11 cellular contexts compared by ENCODE assay signal in the genomic region with DNA sequence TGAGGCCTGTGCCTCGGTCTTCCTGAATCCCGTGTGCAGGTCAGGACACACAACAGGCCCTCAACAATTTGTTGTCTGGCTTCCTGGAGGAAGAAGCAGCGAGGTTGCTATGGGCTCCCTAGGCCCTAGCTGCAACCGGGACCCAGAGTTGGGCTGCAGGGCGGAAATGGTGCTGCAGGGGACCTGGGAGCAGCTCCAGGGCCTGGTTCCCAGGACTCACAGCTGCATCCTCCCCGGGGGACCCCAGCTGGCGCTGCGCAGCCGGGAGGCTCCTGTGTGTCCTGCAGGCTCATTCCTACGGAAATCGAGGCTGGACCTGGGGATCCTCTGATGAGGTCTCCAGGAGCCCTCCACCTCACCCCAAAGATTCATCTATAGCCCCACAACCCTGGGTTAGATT. TPM values are rescaled to one million over a fixed set of nuclear protein-coding genes. Genes with fewer than 3 reads are reported as not detected.
DNase-seq lines count a peak whose midpoint lies in the region; ATAC-seq, FAIRE-seq and TF ChIP-seq lines count a peak whose summit lies in the region.
"Had no signal": no experiment of that assay in that cellular context is flagged by ENCODE, and none has a peak within 500 bp of the region (broad histone marks: within the 10 kb centered on the region; RNA-seq: fewer than 3 reads in every experiment).

No MANE protein-coding gene starts in this region.

- CTCF ChIA-PET in A549 (lab: Yijun Ruan, JAX) = interaction anchor here (0.6 to 3.4 kb wide), 8 partner anchors 10 to 81 kb away, joined by 3 to 118 read pairs (median 12); no protein-coding TSS in a partner anchor

- TF ChIP-seq RAD21 in A549 (conservative IDR thresholded peaks at IDR 0.05 in 1 of 2, IDR thresholded peaks at IDR 0.05 in 1 of 2) = no peak

- H3K4me3 ChIP-seq in A549 = no peak overlapping the region
- H3K4me3 ChIP-seq in Loucy (ENCODE audit: low read length, poor library complexity, severe bottlenecking) = peak overlapping the region; percentile 63
- no peak overlapping the region for H3K4me3 ChIP-seq in muscle layer of colon (ENCODE audit: low read depth in 1 of 2, low read length in 2 of 2)

- H3K4me2 ChIP-seq in A549 = peak overlapping the region; percentile 74
- peak overlapping the region; percentile 88 for H3K4me2 ChIP-seq in Loucy (ENCODE audit: low read depth, low read length, poor library complexity, severe bottlenecking)

- H3K9ac ChIP-seq in Loucy (ENCODE audit: low read depth, low read length, poor library complexity, severe bottlenecking) = peak overlapping the region; percentile 71
- H3K9ac ChIP-seq in muscle layer of colon (ENCODE audit: low read length) = no peak overlapping the region

- TF ChIP-seq POLR2A in A549 (IDR thresholded peaks at IDR 0.05; ENCODE audit: low read length) = no peak

- WGBS in A549 (ENCODE audit: missing lambda C conversion rate) = 93% methylated on average over 4 of the region's 11 CpGs

- H3K27ac ChIP-seq in A549 (peak overlapping the region; percentile 79 to 93), caudate nucleus (ENCODE audit: low read depth, low read length) (peak overlapping the region; percentile 6), muscle layer of colon (ENCODE audit: low read depth, low read length) (peak overlapping the region; percentile 49)

- H3K27me3 ChIP-seq in Loucy (ENCODE audit: insufficient read depth, low read length, poor library complexity, severe bottlenecking) (no peaks in the 10 kb centered on the region), muscle layer of colon (ENCODE audit: control insufficient read depth in 1 of 2, insufficient read depth in 2 of 2, low read length in 2 of 2) (no peaks in the 10 kb centered on the region)

- no peaks in the 10 kb centered on the region for H3K9me2 ChIP-seq in Loucy (replicated peaks; ENCODE audit: low read depth, low read length)

- H3K9me3 ChIP-seq in A549 = no peaks in the 10 kb centered on the region
- no peaks in the 10 kb centered on the region for H3K9me3 ChIP-seq in Loucy (ENCODE audit: insufficient read depth, low read depth, low read length)
- H3K9me3 ChIP-seq in muscle layer of colon (ENCODE audit: low read length) = no peaks in the 10 kb centered on the region

- no peak for DNase-seq in A549 (ENCODE audit: low read depth in 1 of 2, low spot score in 1 of 2)
- no peak for DNase-seq in caudate nucleus (lab: John Stamatoyannopoulos, UW)
- no peak for DNase-seq in NCI-H2196 treated with DMSO at 0.1 percent for 48 hours (lab: John Stamatoyannopoulos, UW; ENCODE audit: unreplicated experiment)
- no peak for DNase-seq in NCI-H748 treated with DMSO at 0.1 percent for 48 hours (lab: John Stamatoyannopoulos, UW)
- no peak for DNase-seq in NCI-H524 treated with DMSO at 0.1 percent for 48 hours (lab: John Stamatoyannopoulos, UW)
- DNase-seq in NCI-H2227 treated with DMSO at 0.1 percent for 48 hours (lab: John Stamatoyannopoulos, UW) = no peak
- DNase-seq: effector CD4-positive, alpha-beta T cell; HFFc6 had no signal

- H3K4me1 ChIP-seq in A549 (peaks cover 32% of the 10 kb centered on the region), Loucy (ENCODE audit: insufficient read depth, low read length, poor library complexity, severe bottlenecking) (peaks cover 39% of the 10 kb centered on the region), muscle layer of colon (ENCODE audit: insufficient read depth, low read length) (peaks cover 31% of the 10 kb centered on the region)

- H3F3A ChIP-seq in Loucy (ENCODE audit: low read depth) = no peaks in the 10 kb centered on the region

- no peaks in the 10 kb centered on the region for H3K36me3 ChIP-seq in Loucy (ENCODE audit: insufficient read depth, low read length)
- no peaks in the 10 kb centered on the region for H3K36me3 ChIP-seq in muscle layer of colon (ENCODE audit: insufficient read depth, low read length)

- peaks cover 33% of the 10 kb centered on the region for H3K79me2 ChIP-seq in Loucy (ENCODE audit: insufficient read depth, low read length)

- no peak overlapping the region for H2AFZ ChIP-seq in Loucy (ENCODE audit: low read length)

- no peak for ATAC-seq in A549

- H4K20me1 ChIP-seq in Loucy (ENCODE audit: insufficient read depth, low read length, poor library complexity, severe bottlenecking) = peaks cover 4% of the 10 kb centered on the region

- TF ChIP-seq CTCF in A549 (IDR thresholded peaks at IDR 0.05) (no peak), Loucy (conservative IDR thresholded peaks at IDR 0.05; ENCODE audit: low read length) (no peak)

- FAIRE-seq in A549 (lab: Jason Lieb, UNC) = no peak
- FAIRE-seq: urothelium cell line had no signal

- TF ChIP-seq EP300 in A549 (IDR thresholded peaks at IDR 0.05) = no peak

- POLR2A ChIA-PET in A549 (lab: Yijun Ruan, JAX) = no interaction called here

TF ChIP-seq in A549, 52 proteins besides CTCF, POLR2A, EP300 and RAD21:
- TF ChIP-seq, protein P1, sequence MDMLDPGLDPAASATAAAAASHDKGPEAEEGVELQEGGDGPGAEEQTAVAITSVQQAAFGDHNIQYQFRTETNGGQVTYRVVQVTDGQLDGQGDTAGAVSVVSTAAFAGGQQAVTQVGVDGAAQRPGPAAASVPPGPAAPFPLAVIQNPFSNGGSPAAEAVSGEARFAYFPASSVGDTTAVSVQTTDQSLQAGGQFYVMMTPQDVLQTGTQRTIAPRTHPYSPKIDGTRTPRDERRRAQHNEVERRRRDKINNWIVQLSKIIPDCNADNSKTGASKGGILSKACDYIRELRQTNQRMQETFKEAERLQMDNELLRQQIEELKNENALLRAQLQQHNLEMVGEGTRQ (IDR thresholded peaks at IDR 0.05) = no peak
- TF ChIP-seq POLR2AphosphoS2 (conservative IDR thresholded peaks at IDR 0.05; ENCODE audit: low read length) (no peak), RCOR1 (IDR thresholded peaks at IDR 0.05; ENCODE audit: low read depth, low read length) (no peak), TP53 (CRISPR knock-in tag; IDR thresholded peaks at IDR 0.05) (no peak), MYC (IDR thresholded peaks at IDR 0.05; ENCODE audit: borderline replicate concordance, low read length) (no peak), SREBF2 (IDR thresholded peaks at IDR 0.05) (no peak), EHF (CRISPR knock-in tag; IDR thresholded peaks at IDR 0.05) (no peak), SMC3 (IDR thresholded peaks at IDR 0.05) (no peak), ZNF302 (CRISPR knock-in tag; IDR thresholded peaks at IDR 0.05) (no peak), HOXB13 (CRISPR knock-in tag; IDR thresholded peaks at IDR 0.05; ENCODE audit: low read depth) (no peak), NPAS2 (CRISPR knock-in tag; IDR thresholded peaks at IDR 0.05; ENCODE audit: borderline replicate concordance) (no peak), PHF8 (IDR thresholded peaks at IDR 0.05; ENCODE audit: borderline replicate concordance, low read depth) (no peak), FOXS1 (CRISPR knock-in tag; IDR thresholded peaks at IDR 0.05) (no peak)
- TF ChIP-seq, protein P2, sequence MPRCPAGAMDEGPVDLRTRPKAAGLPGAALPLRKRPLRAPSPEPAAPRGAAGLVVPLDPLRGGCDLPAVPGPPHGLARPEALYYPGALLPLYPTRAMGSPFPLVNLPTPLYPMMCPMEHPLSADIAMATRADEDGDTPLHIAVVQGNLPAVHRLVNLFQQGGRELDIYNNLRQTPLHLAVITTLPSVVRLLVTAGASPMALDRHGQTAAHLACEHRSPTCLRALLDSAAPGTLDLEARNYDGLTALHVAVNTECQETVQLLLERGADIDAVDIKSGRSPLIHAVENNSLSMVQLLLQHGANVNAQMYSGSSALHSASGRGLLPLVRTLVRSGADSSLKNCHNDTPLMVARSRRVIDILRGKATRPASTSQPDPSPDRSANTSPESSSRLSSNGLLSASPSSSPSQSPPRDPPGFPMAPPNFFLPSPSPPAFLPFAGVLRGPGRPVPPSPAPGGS (IDR thresholded peaks at IDR 0.05) = no peak
- TF ChIP-seq, protein P3, sequence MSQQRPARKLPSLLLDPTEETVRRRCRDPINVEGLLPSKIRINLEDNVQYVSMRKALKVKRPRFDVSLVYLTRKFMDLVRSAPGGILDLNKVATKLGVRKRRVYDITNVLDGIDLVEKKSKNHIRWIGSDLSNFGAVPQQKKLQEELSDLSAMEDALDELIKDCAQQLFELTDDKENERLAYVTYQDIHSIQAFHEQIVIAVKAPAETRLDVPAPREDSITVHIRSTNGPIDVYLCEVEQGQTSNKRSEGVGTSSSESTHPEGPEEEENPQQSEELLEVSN (IDR thresholded peaks at IDR 0.05; ENCODE audit: borderline replicate concordance, low read depth) = no peak
- TF ChIP-seq, protein P4, sequence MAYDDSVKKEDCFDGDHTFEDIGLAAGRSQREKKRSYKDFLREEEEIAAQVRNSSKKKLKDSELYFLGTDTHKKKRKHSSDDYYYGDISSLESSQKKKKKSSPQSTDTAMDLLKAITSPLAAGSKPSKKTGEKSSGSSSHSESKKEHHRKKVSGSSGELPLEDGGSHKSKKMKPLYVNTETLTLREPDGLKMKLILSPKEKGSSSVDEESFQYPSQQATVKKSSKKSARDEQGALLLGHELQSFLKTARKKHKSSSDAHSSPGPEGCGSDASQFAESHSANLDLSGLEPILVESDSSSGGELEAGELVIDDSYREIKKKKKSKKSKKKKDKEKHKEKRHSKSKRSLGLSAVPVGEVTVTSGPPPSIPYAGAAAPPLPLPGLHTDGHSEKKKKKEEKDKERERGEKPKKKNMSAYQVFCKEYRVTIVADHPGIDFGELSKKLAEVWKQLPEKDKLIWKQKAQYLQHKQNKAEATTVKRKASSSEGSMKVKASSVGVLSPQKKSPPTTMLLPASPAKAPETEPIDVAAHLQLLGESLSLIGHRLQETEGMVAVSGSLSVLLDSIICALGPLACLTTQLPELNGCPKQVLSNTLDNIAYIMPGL (CRISPR knock-in tag; IDR thresholded peaks at IDR 0.05; ENCODE audit: borderline replicate concordance) = no peak

RNA-seq across cellular contexts. Expression of a gene that starts 1.0 kb away (rescaled TPM):
- polyA plus RNA-seq in A549 (2011; rRNA removed) (3.2 TPM in 2 replicates), A549 (2017; fragmentation: RNase III; extraction: RNeasy Plus Mini Kit Qiagen cat#74134 plus additional on column Dnase treatment) (4.9 to 5.9 TPM (median 5.4 TPM) in 3 replicates)
- 3.5 and 4.9 TPM in 2 replicates for polyA plus RNA-seq in A549 (2012; cell fraction: cytosol; rRNA removed)
- polyA plus RNA-seq in A549 (2012; cell fraction: nucleus; rRNA removed) = 3.0 TPM in 2 replicates
- 2.7 and 3.2 TPM in 2 replicates for polyA minus RNA-seq in A549 (2011; rRNA and poly(A)+ RNA removed)

RNA-seq across cellular contexts. Expression of a gene that starts 31.8 kb away (rescaled TPM):
- polyA plus RNA-seq in A549 (2011; rRNA removed) (62.1 and 63.3 TPM in 2 replicates), A549 (2017; fragmentation: RNase III; extraction: RNeasy Plus Mini Kit Qiagen cat#74134 plus additional on column Dnase treatment) (101 to 107 TPM (median 104 TPM) in 3 replicates)
- 191 and 198 TPM in 2 replicates for polyA plus RNA-seq in A549 (2012; cell fraction: cytosol; rRNA removed)
- 105 and 146 TPM in 2 replicates for polyA plus RNA-seq in A549 (2012; cell fraction: nucleus; rRNA removed)
- 26.6 and 34.4 TPM in 2 replicates for polyA minus RNA-seq in A549 (2011; rRNA and poly(A)+ RNA removed)

Comparison
In these comparisons a context has a peak if more than half of its experiments do, and no peak if none do; other contexts are left out.
1. H3K27ac ChIP-seq: peak in every context shown above with its lines; median percentile 86 in A549; 49 in muscle layer of colon; 6 in caudate nucleus.